Comparison of ENCODE assay signal across 1 cellular context in the genomic region with DNA sequence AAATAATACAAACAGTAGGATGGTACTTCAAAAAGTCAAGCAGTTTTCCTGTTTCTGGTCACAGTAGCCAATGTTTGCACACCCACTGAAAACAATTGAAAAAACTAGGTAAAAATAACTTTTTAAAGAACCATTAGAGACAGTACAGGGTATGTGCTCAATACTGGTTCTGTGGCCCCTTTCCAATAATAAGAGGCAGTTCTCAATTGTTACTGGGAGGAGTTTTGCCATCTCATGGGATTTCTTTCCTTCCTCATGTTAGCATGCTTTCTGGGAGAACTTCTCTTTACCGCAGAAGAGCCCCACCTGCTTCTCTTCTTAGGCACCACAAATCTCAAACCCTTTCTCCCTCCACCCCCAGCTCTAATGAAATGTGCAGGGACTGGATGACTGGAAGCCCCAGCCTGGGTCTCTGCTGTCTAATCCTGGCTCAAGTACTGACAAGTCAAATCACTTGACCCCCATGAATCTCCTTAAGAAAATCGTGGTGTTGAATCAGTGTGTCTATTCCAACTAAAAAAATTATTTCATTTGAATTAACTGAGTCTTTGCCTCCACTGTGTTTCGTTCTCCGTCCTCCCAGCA.
TF ChIP-seq lines count a peak whose summit lies in the region.

No MANE protein-coding gene starts in this region.

TF ChIP-seq in WTC11, 78 proteins besides CTCF, POLR2A, EP300 and RAD21 (continued from another document):
- no peak for TF ChIP-seq NFE2L1 (CRISPR knock-in tag; IDR thresholded peaks at IDR 0.05)
TF ChIP-seq in WTC11: peak in this region for 0.
